ENCODE assay signal across 18 cellular contexts in genomic region chr5:103569313-103570060, GRCh38. TPM values are rescaled to one million over a fixed set of nuclear protein-coding genes. Genes with fewer than 3 reads are reported as not detected.
DNase-seq lines count a peak whose midpoint lies in the region; ATAC-seq and TF ChIP-seq lines count a peak whose summit lies in the region.
"Had no signal": no experiment of that assay in that cellular context is flagged by ENCODE, and none has a peak within 500 bp of the region (broad histone marks: within the 10 kb centered on the region; RNA-seq: fewer than 3 reads in every experiment).

No MANE protein-coding gene starts in this region.

- no peak overlapping the region for H3K18ac ChIP-seq in neuronal stem cell (ENCODE audit: low read length)

- DNase-seq in EH (ENCODE audit: low read depth) (peak; percentile 1), NCI-H69 (lab: John Stamatoyannopoulos, UW) (peak; percentile 81), foreskin keratinocyte (peak in 1 of 2 donors; percentile 14), retinal pigment epithelial cell (ENCODE audit: low read depth) (peak; percentile 52), neuronal stem cell (ENCODE audit: low spot score) (no peak), mucosa of descending colon (no peak)
- DNase-seq: activated CD8-positive, alpha-beta memory T cell treated with anti-CD3 and anti-CD28 coated beads, Interleukin-2, amount 50 U/mL, for 48 hours; activated naive CD4-positive, alpha-beta T cell treated with Interleukin-2 at 50 U/mL for 16 hours; erythroblast; GM23248; heart right ventricle; naive thymus-derived CD8-positive, alpha-beta T cell; Right ventricle myocardium superior; stimulated activated CD4-positive, alpha-beta T cell treated with anti-CD3 and anti-CD28 coated beads, Interleukin-1b, Interleukin-23, amount 100 ng/mL, for 48 hours; T-helper 2 cell had no signal

- H3K4me1 ChIP-seq in foreskin keratinocyte (no peaks in the 10 kb centered on the region), neuronal stem cell (ENCODE audit: control insufficient read depth in 2 of 2, insufficient read depth in 1 of 2, low read depth in 1 of 2, low read length in 2 of 2) (no peaks in the 10 kb centered on the region), mucosa of descending colon (ENCODE audit: low read depth) (peaks cover 6% of the 10 kb centered on the region)
- H3K4me1 ChIP-seq: heart right ventricle, suprapubic skin had no signal

- H3K23ac ChIP-seq in neuronal stem cell (ENCODE audit: low read depth, low read length, poor library complexity): no peak overlapping the region

- H3K9me3 ChIP-seq in neuronal stem cell (replicated peaks in 1 of 2; ENCODE audit: control insufficient read depth in 2 of 2, insufficient read depth in 1 of 2, low read depth in 1 of 2, low read length in 2 of 2) (peaks cover 0 to 2% of the 10 kb centered on the region in 2 donors), mucosa of descending colon (no peaks in the 10 kb centered on the region)
- H3K9me3 ChIP-seq: heart right ventricle, suprapubic skin had no signal

- no peak overlapping the region for H2BK15ac ChIP-seq in neuronal stem cell (ENCODE audit: low read length)

- intact Hi-C loops in mucosa of descending colon (cut with DNase I, micrococcal nuclease): no loop called here

- H3K27ac ChIP-seq in foreskin keratinocyte (no peak overlapping the region), neuronal stem cell (replicated peaks; ENCODE audit: low read length) (no peak overlapping the region)
- H3K27ac ChIP-seq: C4-2B, GM23248, heart right ventricle, suprapubic skin had no signal

- H2AK5ac ChIP-seq in neuronal stem cell (ENCODE audit: low read depth, low read length): no peak overlapping the region

- H3K36me3 ChIP-seq in neuronal stem cell (replicated peaks in 1 of 2; ENCODE audit: control insufficient read depth in 2 of 2, insufficient read depth in 2 of 2, low read length in 2 of 2) (no peaks in the 10 kb centered on the region), mucosa of descending colon (ENCODE audit: low read depth) (no peaks in the 10 kb centered on the region)
- H3K36me3 ChIP-seq: heart right ventricle, suprapubic skin had no signal

- H3K14ac ChIP-seq in neuronal stem cell (ENCODE audit: low read length): no peak overlapping the region

- no peak overlapping the region for H2BK12ac ChIP-seq in neuronal stem cell (ENCODE audit: low read length)

- H3K9ac ChIP-seq in neuronal stem cell (ENCODE audit: low read depth, low read length, poor library complexity): no peak overlapping the region
- H3K9ac ChIP-seq: GM23248 had no signal

- H4K8ac ChIP-seq in neuronal stem cell (ENCODE audit: low read depth, low read length): no peak overlapping the region

- no peak overlapping the region for H2AFZ ChIP-seq in neuronal stem cell (ENCODE audit: low read length)
- H2AFZ ChIP-seq: GM23248 had no signal

- H3K4me3 ChIP-seq in retinal pigment epithelial cell (ENCODE audit: low read length) (no peak overlapping the region), neuronal stem cell (ENCODE audit: low read length in 2 of 2) (no peak overlapping the region), mucosa of descending colon (no peak overlapping the region)
- H3K4me3 ChIP-seq: GM23248, heart right ventricle, suprapubic skin had no signal

- WGBS in neuronal stem cell (ENCODE audit: extremely low coverage in 2 of 2, insufficient read length in 2 of 2, insufficient replicate concordance in 1 of 2), 2 donors: no CpG with 5 or more reads among the region's 3 CpGs

- no peaks in the 10 kb centered on the region for H3K27me3 ChIP-seq in foreskin keratinocyte
- H3K27me3 ChIP-seq in neuronal stem cell (ENCODE audit: control insufficient read depth in 3 of 3, insufficient read depth in 3 of 3, low read depth in 1 of 3, low read length in 3 of 3): no peaks in the 10 kb centered on the region
- H3K27me3 ChIP-seq: suprapubic skin had no signal

- no peak overlapping the region for H3K4me2 ChIP-seq in neuronal stem cell (ENCODE audit: insufficient read depth, low read length, poor library complexity, severe bottlenecking)

- TF ChIP-seq CTCF in foreskin keratinocyte (conservative IDR thresholded peaks at IDR 0.05) (no peak), retinal pigment epithelial cell (conservative IDR thresholded peaks at IDR 0.05; ENCODE audit: low read depth, low read length) (no peak), mucosa of descending colon (IDR thresholded peaks at IDR 0.05) (no peak)

- no peak overlapping the region for H2BK120ac ChIP-seq in neuronal stem cell (ENCODE audit: low read depth, low read length)

- no peaks in the 10 kb centered on the region for H3K79me1 ChIP-seq in neuronal stem cell (ENCODE audit: low read depth, low read length)

- no peak overlapping the region for H2BK5ac ChIP-seq in neuronal stem cell (ENCODE audit: low read length)

- no peak overlapping the region for H4K91ac ChIP-seq in neuronal stem cell (ENCODE audit: low read depth, low read length, poor library complexity)

- H3K4ac ChIP-seq in neuronal stem cell (ENCODE audit: low read length): no peak overlapping the region

- ATAC-seq in foreskin keratinocyte: peak; percentile 32
- ATAC-seq in GM18517 (IDR thresholded peaks at IDR 0.05; ENCODE audit: unreplicated experiment): no peak
- ATAC-seq in mucosa of descending colon: no peak
- ATAC-seq: heart right ventricle; naive thymus-derived CD8-positive, alpha-beta T cell had no signal

RNA-seq across cellular contexts. Expression of gene NUDT12, which starts 6.9 kb away (rescaled TPM):
- total RNA-seq in foreskin keratinocyte (12.1 and 12.6 TPM in 2 replicates), mucosa of descending colon (10 to 100 TPM; 13.7 to 26.3 (median 22.1) TPM)
- polyA plus RNA-seq in foreskin keratinocyte: 4.3 and 5.7 TPM in 2 replicates
- polyA plus RNA-seq in neuronal stem cell (2013, experiment 1 of 2): 18.7 TPM
- 18.4 TPM for polyA plus RNA-seq in neuronal stem cell (2013, experiment 2 of 2)

Comparison
In these comparisons a context has a peak if more than half of its experiments do, and no peak if none do; other contexts are left out.
1. DNase-seq: peak in EH (single experiment), NCI-H69 (single experiment) and retinal pigment epithelial cell (single experiment); none in neuronal stem cell (single experiment) and mucosa of descending colon (0 of 3).